14 cellular contexts compared by ENCODE assay signal in the genomic region with DNA sequence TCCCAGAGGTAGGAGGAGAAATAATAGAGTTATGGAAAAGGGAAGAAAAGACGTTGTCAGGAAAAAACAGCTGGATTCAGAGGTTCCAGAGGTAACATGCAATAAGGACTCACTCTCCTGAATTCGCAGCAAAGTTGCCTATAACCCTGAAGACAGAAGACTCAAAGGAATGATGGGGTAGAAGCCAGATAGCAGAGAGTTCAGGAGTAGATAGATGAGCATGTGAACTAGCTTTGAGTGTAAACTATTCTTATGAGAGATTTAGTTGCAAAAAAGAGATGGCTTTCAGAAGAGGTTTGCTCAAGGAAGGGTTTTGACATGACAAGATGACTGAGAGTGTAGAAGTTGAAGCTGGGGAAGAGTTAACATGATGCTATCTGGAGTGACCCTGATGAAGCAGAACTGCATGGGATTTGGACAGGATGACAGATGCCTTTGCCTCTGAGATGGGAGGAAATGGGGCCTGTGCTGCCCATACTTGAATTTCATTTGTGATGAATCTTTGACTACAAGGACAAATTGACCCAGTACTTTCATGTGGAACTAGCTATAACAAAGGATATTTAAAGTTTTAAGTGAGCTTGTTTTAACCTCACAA.
"Had no signal": no experiment of that assay in that cellular context is flagged by ENCODE, and none has a peak within 500 bp of the region (broad histone marks: within the 10 kb centered on the region; RNA-seq: fewer than 3 reads in every experiment).

No MANE protein-coding gene starts in this region.

- H3K27me3 Mint-ChIP-seq: naive B cell; stimulated activated naive B cell treated with anti-CD40 and anti-IgM and Interleukin-4, amounts not matched to agents 10 μg/mL and 1 μg/mL and 100 μg/mL, for 72 hours had no signal

- FAIRE-seq: endometrium had no signal

- H3K36me3 ChIP-seq: adrenal gland, cardiac muscle cell, ovary, thyroid gland, uterus had no signal

- H3K27ac ChIP-seq: cardiac muscle cell, ovary, thyroid gland, uterus had no signal

- ATAC-seq: stimulated activated naive B cell treated with anti-CD40 and anti-IgM and Interleukin-4, amounts not matched to agents 10 μg/mL and 1 μg/mL and 100 μg/mL, for 72 hours had no signal

- DNase-seq: activated CD4-positive, alpha-beta T cell treated with anti-CD3 and anti-CD28 coated beads, Interleukin-2, amount 50 U/mL, for 48 hours; activated effector memory CD4-positive, alpha-beta T cell treated with Interleukin-2 at 50 U/mL for 16 hours; activated naive CD4-positive, alpha-beta T cell treated with anti-CD3 and anti-CD28 coated beads, Interleukin-2, amount 50 U/mL, for 16 hours; head of caudate nucleus; immature natural killer cell; naive B cell; ovary; retina; stimulated activated naive B cell treated with anti-CD40 and anti-IgM and Interleukin-4, amounts not matched to agents 10 μg/mL and 1 μg/mL and 100 μg/mL, for 72 hours; thyroid gland; uterus had no signal

- H3K9me3 ChIP-seq: adrenal gland, ovary, thyroid gland, uterus had no signal

- H3K27ac Mint-ChIP-seq: immature natural killer cell; stimulated activated naive B cell treated with anti-CD40 and anti-IgM and Interleukin-4, amounts not matched to agents 10 μg/mL and 1 μg/mL and 100 μg/mL, for 72 hours had no signal

- H3K27me3 ChIP-seq: cardiac muscle cell, ovary, thyroid gland, uterus had no signal

- H3K4me1 Mint-ChIP-seq: immature natural killer cell had no signal

- H3K4me3 ChIP-seq: adrenal gland, cardiac muscle cell, ovary, thyroid gland, uterus had no signal

- H3K36me3 Mint-ChIP-seq: immature natural killer cell; stimulated activated naive B cell treated with anti-CD40 and anti-IgM and Interleukin-4, amounts not matched to agents 10 μg/mL and 1 μg/mL and 100 μg/mL, for 72 hours had no signal

- H3K4me1 ChIP-seq: adrenal gland, thyroid gland, uterus had no signal

- H3K4me3 Mint-ChIP-seq: immature natural killer cell; naive B cell; stimulated activated naive B cell treated with anti-CD40 and anti-IgM and Interleukin-4, amounts not matched to agents 10 μg/mL and 1 μg/mL and 100 μg/mL, for 72 hours had no signal
